Comparison of ENCODE assay signal across 10 cellular contexts in genomic region chr2:238636269-238637073, GRCh38.
DNase-seq lines count a peak whose midpoint lies in the region; ATAC-seq and TF ChIP-seq lines count a peak whose summit lies in the region.
"Had no signal": no experiment of that assay in that cellular context is flagged by ENCODE, and none has a peak within 500 bp of the region (broad histone marks: within the 10 kb centered on the region; RNA-seq: fewer than 3 reads in every experiment).

No MANE protein-coding gene starts in this region.

- TF ChIP-seq CTCF in RWPE1 (conservative IDR thresholded peaks at IDR 0.05; ENCODE audit: low read depth), result no peak
- TF ChIP-seq CTCF in fibroblast of the aortic adventitia (IDR thresholded peaks at IDR 0.05; ENCODE audit: insufficient read depth, low read length), result no peak
- no peak for TF ChIP-seq CTCF in colonic mucosa (IDR thresholded peaks at IDR 0.05)
- TF ChIP-seq CTCF in mucosa of descending colon (IDR thresholded peaks at IDR 0.05), result no peak

- H3K4me3 ChIP-seq in fibroblast of the aortic adventitia (ENCODE audit: low read depth, low read length) (no peak overlapping the region), stomach smooth muscle (ENCODE audit: low read length in 2 of 2) (no peak overlapping the region), colonic mucosa (no peak overlapping the region), mucosa of descending colon (no peak overlapping the region)

- peaks cover 16% of the 10 kb centered on the region for H3K4me1 ChIP-seq in stomach smooth muscle (ENCODE audit: control insufficient read depth, insufficient read depth, low read length)
- no peaks in the 10 kb centered on the region for H3K4me1 ChIP-seq in colonic mucosa
- no peaks in the 10 kb centered on the region for H3K4me1 ChIP-seq in mucosa of descending colon (ENCODE audit: low read depth)

- H3K27ac ChIP-seq in RWPE1 (no peak overlapping the region), stomach smooth muscle (ENCODE audit: low read length) (peak overlapping the region; percentile 49), colonic mucosa (no peak overlapping the region)

- ATAC-seq in GM19455 (IDR thresholded peaks at IDR 0.05; ENCODE audit: unreplicated experiment), result no peak
- no peak for ATAC-seq in mucosa of descending colon

- CTCF ChIA-PET in RWPE1 (lab: Yijun Ruan, JAX), result no interaction called here

- H3K27me3 ChIP-seq in stomach smooth muscle (ENCODE audit: control insufficient read depth in 1 of 2, insufficient read depth in 2 of 2, low read length in 2 of 2), result no peaks in the 10 kb centered on the region
- no peaks in the 10 kb centered on the region for H3K27me3 ChIP-seq in colonic mucosa

- H3K36me3 ChIP-seq in stomach smooth muscle (ENCODE audit: control insufficient read depth in 2 of 2, insufficient read depth in 2 of 2, low read length in 2 of 2) (no peaks in the 10 kb centered on the region), colonic mucosa (no peaks in the 10 kb centered on the region), mucosa of descending colon (ENCODE audit: low read depth) (no peaks in the 10 kb centered on the region)

- peak overlapping the region in 1 of 2 donors; percentile 48 for H3K9ac ChIP-seq in stomach smooth muscle (ENCODE audit: low read length in 2 of 2)
- no peak overlapping the region for H3K9ac ChIP-seq in colonic mucosa (ENCODE audit: low read depth in 2 of 2, low read length in 2 of 2)

- intact Hi-C loops in colonic mucosa (cut with DNase I) (no loop called here), mucosa of descending colon (cut with DNase I, micrococcal nuclease) (no loop called here)

- no peaks in the 10 kb centered on the region for H3K9me3 ChIP-seq in stomach smooth muscle (ENCODE audit: control insufficient read depth in 2 of 2, low read length in 2 of 2)
- H3K9me3 ChIP-seq in colonic mucosa, result no peaks in the 10 kb centered on the region
- no peaks in the 10 kb centered on the region for H3K9me3 ChIP-seq in mucosa of descending colon

- DNase-seq in ELR (ENCODE audit: low read depth) (peak; percentile 67), RWPE1 (ENCODE audit: low spot score) (peak; percentile 8), fibroblast of the aortic adventitia (ENCODE audit: low read depth) (peak; percentile 71), colonic mucosa (no peak), mucosa of descending colon (no peak)
- DNase-seq: KBM-7, NCI-H187, SHP77 treated with DMSO at 0.1 percent for 48 hours had no signal

- POLR2A ChIA-PET in RWPE1 (lab: Yijun Ruan, JAX; ENCODE audit: low non-redundant PET), result no interaction called here

Comparison
In these comparisons a context has a peak if more than half of its experiments do, and no peak if none do; other contexts are left out.
1. DNase-seq: peak in ELR (single experiment), RWPE1 (single experiment) and fibroblast of the aortic adventitia (single experiment); none in colonic mucosa (single experiment) and mucosa of descending colon (0 of 3).